Comparison of ENCODE assay signal across 33 cellular contexts in the genomic region with DNA sequence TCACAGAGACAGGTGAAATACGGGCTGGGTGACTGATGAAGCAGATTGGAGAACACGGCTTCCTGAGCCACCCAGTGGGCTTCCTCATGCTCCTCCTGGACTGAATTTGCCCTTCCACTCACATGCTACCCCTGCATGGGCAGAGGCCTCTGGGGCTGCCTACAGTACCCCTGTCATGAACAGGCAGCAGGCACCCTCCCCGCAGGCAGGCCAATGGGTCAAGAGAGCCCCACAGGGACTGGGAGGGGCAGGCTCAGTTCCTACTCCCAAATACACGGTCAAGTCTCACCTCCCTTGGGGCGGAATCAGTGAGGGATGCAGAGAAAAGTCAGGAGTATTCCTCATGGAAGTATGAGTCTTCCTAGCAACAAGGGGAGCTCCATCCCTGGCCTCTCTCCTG.
"Had no signal": no experiment of that assay in that cellular context is flagged by ENCODE, and none has a peak within 500 bp of the region (broad histone marks: within the 10 kb centered on the region; RNA-seq: fewer than 3 reads in every experiment).

No MANE protein-coding gene starts in this region.

- H3K9me3 ChIP-seq: adrenal gland, body of pancreas, breast epithelium had no signal

- ATAC-seq: activated CD8-positive, alpha-beta memory T cell treated with anti-CD3 and anti-CD28 coated beads, Interleukin-2, amount 10 ng/mL, durations not matched to agents 7 days and 5 days; activated CD8-positive, alpha-beta T cell treated with anti-CD3 and anti-CD28 coated beads for 36 hours; activated naive CD4-positive, alpha-beta T cell treated with anti-CD3 and anti-CD28 coated beads, Interleukin-2, amount 50 U/mL, for 72 hours; activated T-cell treated with anti-CD3 and anti-CD28 coated beads, Interleukin-2, amount 50 U/mL, for 4 hours; activated T-cell treated with anti-CD3 and anti-CD28 coated beads, Interleukin-2, amount 50 U/mL, for 72 hours; activated T-helper 17 cell treated with anti-CD3 and anti-CD28 coated beads, Interleukin-2, amount 50 U/mL, for 72 hours; body of pancreas had no signal

- H3K27me3 ChIP-seq: adrenal gland, body of pancreas, brain microvascular endothelial cell, breast epithelium had no signal

- H3K36me3 Mint-ChIP-seq: activated CD4-positive, alpha-beta memory T cell treated with anti-CD3 and anti-CD28 coated beads for 36 hours; activated CD8-positive, alpha-beta memory T cell treated with anti-CD3 and anti-CD28 coated beads, Interleukin-2, amount 10 ng/mL, durations not matched to agents 7 days and 5 days; activated naive CD4-positive, alpha-beta T cell treated with anti-CD3 and anti-CD28 coated beads, Interleukin-2, amount 50 U/mL, for 72 hours; activated naive CD8-positive, alpha-beta T cell treated with anti-CD3 and anti-CD28 coated beads for 36 hours had no signal

- H3K4me1 Mint-ChIP-seq: activated B cell treated with CpG ODN at 0.5 μM for 24 hours; activated CD4-positive, alpha-beta T cell treated with anti-CD3 and anti-CD28 coated beads, Interleukin-2, amount 10 ng/mL, durations not matched to agents 24 days and 14 days; activated CD8-positive, alpha-beta memory T cell treated with anti-CD3 and anti-CD28 coated beads, Interleukin-2, amount 10 ng/mL, durations not matched to agents 7 days and 5 days; activated naive CD8-positive, alpha-beta T cell treated with anti-CD3 and anti-CD28 coated beads for 36 hours; activated T-helper 17 cell treated with anti-CD3 and anti-CD28 coated beads, Interleukin-2, amount 50 U/mL, for 72 hours had no signal

- H3K27ac ChIP-seq: adrenal gland, body of pancreas, brain microvascular endothelial cell had no signal

- H3K4me1 ChIP-seq: adrenal gland, body of pancreas, breast epithelium had no signal

- H3K27me3 Mint-ChIP-seq: activated B cell treated with CpG ODN at 0.5 μM for 24 hours; activated CD4-positive, alpha-beta memory T cell treated with anti-CD3 and anti-CD28 coated beads for 36 hours; activated CD8-positive, alpha-beta T cell treated with anti-CD3 and anti-CD28 coated beads for 36 hours had no signal

- H3K4me3 Mint-ChIP-seq: activated B cell treated with CpG ODN at 0.5 μM for 24 hours; activated CD4-positive, alpha-beta memory T cell treated with anti-CD3 and anti-CD28 coated beads for 36 hours; activated CD4-positive, alpha-beta T cell treated with anti-CD3 and anti-CD28 coated beads, Interleukin-2, amount 10 ng/mL, durations not matched to agents 24 days and 14 days; activated CD8-positive, alpha-beta memory T cell treated with anti-CD3 and anti-CD28 coated beads, Interleukin-2, amount 10 ng/mL, durations not matched to agents 7 days and 5 days; activated CD8-positive, alpha-beta T cell treated with anti-CD3 and anti-CD28 coated beads for 36 hours; activated naive CD4-positive, alpha-beta T cell treated with anti-CD3 and anti-CD28 coated beads for 36 hours; activated naive CD8-positive, alpha-beta T cell treated with anti-CD3 and anti-CD28 coated beads for 36 hours; activated T-cell treated with anti-CD3 and anti-CD28 coated beads, Interleukin-2, amount 50 U/mL, for 4 hours; activated T-cell treated with anti-CD3 and anti-CD28 coated beads, Interleukin-2, amount 50 U/mL, for 72 hours; activated T-helper 1 cell treated with anti-CD3 and anti-CD28 coated beads, Interleukin-12 subunit alpha, Interleukin-12 subunit beta, Interleukin-2, Interleukin-4 antibody, amounts not matched to agents 30 ng/mL and 10 ng/mL and 1 ng/mL, durations not matched to agents 14 hours and 24 hours and 36 hours; activated T-helper 17 cell treated with anti-CD3 and anti-CD28 coated beads, Interleukin-2, amount 50 U/mL, for 72 hours; T-helper 2 cell treated with Interferon-gamma antibody and Interleukin-4, amounts not matched to agents 5 μg/mL and 100 μg/mL, for 36 hours had no signal

- DNase-seq: activated B cell treated with CpG ODN at 0.5 μM for 24 hours; activated CD4-positive, alpha-beta memory T cell treated with anti-CD3 and anti-CD28 coated beads for 36 hours; activated CD4-positive, alpha-beta T cell treated with anti-CD3 and anti-CD28 coated beads for 4 hours; activated CD4-positive, alpha-beta T cell treated with anti-CD3 and anti-CD28 coated beads, Interleukin-2, amount 10 ng/mL, durations not matched to agents 24 days and 14 days; activated CD4-positive, alpha-beta T cell treated with anti-CD3 and anti-CD28 coated beads, Interleukin-2, amount 50 U/mL, for 1 hour; activated CD4-positive, alpha-beta T cell treated with anti-CD3 and anti-CD28 coated beads, Interleukin-2, amount 50 U/mL, for 4 hours; activated CD4-positive, CD25-positive, alpha-beta regulatory T cell treated with anti-CD3 and anti-CD28 coated beads, Interleukin-2, amount 50 U/mL, for 72 hours; activated CD8-positive, alpha-beta memory T cell treated with anti-CD3 and anti-CD28 coated beads, Interleukin-2, amount 10 ng/mL, durations not matched to agents 7 days and 5 days; activated CD8-positive, alpha-beta T cell treated with anti-CD3 and anti-CD28 coated beads for 36 hours; activated effector memory CD4-positive, alpha-beta T cell treated with anti-CD3 and anti-CD28 coated beads, Interleukin-2, amount 50 U/mL, for 16 hours; activated gamma-delta T cell treated with Interleukin-2 at 50 U/mL for 16 hours; activated naive CD4-positive, alpha-beta T cell; activated naive CD4-positive, alpha-beta T cell treated with anti-CD3 and anti-CD28 coated beads for 36 hours; activated naive CD4-positive, alpha-beta T cell treated with anti-CD3 and anti-CD28 coated beads, Interleukin-2, amount 50 U/mL, for 16 hours; activated naive CD8-positive, alpha-beta T cell treated with anti-CD3 and anti-CD28 coated beads for 36 hours; activated T-cell treated with anti-CD3 and anti-CD28 coated beads for 4 hours; activated T-cell treated with anti-CD3 and anti-CD28 coated beads, Interleukin-2, amount 50 U/mL, for 1 hour; activated T-cell treated with anti-CD3 and anti-CD28 coated beads, Interleukin-2, amount 50 U/mL, for 4 hours; activated T-cell treated with anti-CD3 and anti-CD28 coated beads, Interleukin-2, amount 50 U/mL, for 72 hours; adrenal gland; amniotic stem cell; aorta; body of pancreas; brain microvascular endothelial cell; central memory CD4-positive, alpha-beta T cell; SW 1271; T-helper 2 cell; T-helper 9 cell had no signal

- H3K4me3 ChIP-seq: adrenal gland, body of pancreas, breast epithelium had no signal

- H3K36me3 ChIP-seq: adrenal gland, brain microvascular endothelial cell, breast epithelium had no signal

- H3K27ac Mint-ChIP-seq: activated B cell treated with CpG ODN at 0.5 μM for 24 hours; activated CD4-positive, alpha-beta memory T cell treated with anti-CD3 and anti-CD28 coated beads for 36 hours; activated CD4-positive, alpha-beta T cell treated with anti-CD3 and anti-CD28 coated beads, Interleukin-2, amount 10 ng/mL, durations not matched to agents 24 days and 14 days; activated CD8-positive, alpha-beta memory T cell treated with anti-CD3 and anti-CD28 coated beads, Interleukin-2, amount 10 ng/mL, durations not matched to agents 7 days and 5 days; activated CD8-positive, alpha-beta T cell treated with anti-CD3 and anti-CD28 coated beads for 36 hours; activated naive CD4-positive, alpha-beta T cell treated with anti-CD3 and anti-CD28 coated beads for 36 hours; activated naive CD4-positive, alpha-beta T cell treated with anti-CD3 and anti-CD28 coated beads, Interleukin-2, amount 50 U/mL, for 72 hours; activated naive CD8-positive, alpha-beta T cell treated with anti-CD3 and anti-CD28 coated beads for 36 hours; activated T-cell treated with anti-CD3 and anti-CD28 coated beads, Interleukin-2, amount 50 U/mL, for 72 hours; activated T-helper 1 cell treated with anti-CD3 and anti-CD28 coated beads, Interleukin-12 subunit alpha, Interleukin-12 subunit beta, Interleukin-2, Interleukin-4 antibody, amounts not matched to agents 30 ng/mL and 10 ng/mL and 1 ng/mL, durations not matched to agents 14 hours and 24 hours and 36 hours; activated T-helper 17 cell treated with anti-CD3 and anti-CD28 coated beads, Interleukin-2, amount 50 U/mL, for 72 hours; T-helper 2 cell treated with Interferon-gamma antibody and Interleukin-4, amounts not matched to agents 5 μg/mL and 100 μg/mL, for 36 hours had no signal
